In genomic region chr18:55513199-55513598, GRCh38 we compare ENCODE assay signal across 1 cellular context.
TF ChIP-seq lines count a peak whose summit lies in the region.

No MANE protein-coding gene starts in this region.

TF ChIP-seq in WTC11, 78 proteins besides CTCF, POLR2A, EP300 and RAD21:
- TF ChIP-seq AFF4 (CRISPR knock-in tag; IDR thresholded peaks at IDR 0.05; ENCODE audit: borderline replicate concordance) (no peak), USF2 (CRISPR knock-in tag; IDR thresholded peaks at IDR 0.05) (no peak), ZBTB43 (CRISPR knock-in tag; IDR thresholded peaks at IDR 0.05) (no peak)
TF ChIP-seq in WTC11: peak in this region for 0.
